Comparison of ENCODE assay signal across 9 cellular contexts in genomic region chr16:1380195-1380594, GRCh38. TPM values are rescaled to one million over a fixed set of nuclear protein-coding genes. Genes with fewer than 3 reads are reported as not detected.
A peak's percentile ranks its signal among the peaks of the same experiment; 100 is the strongest.
DNase-seq lines count a peak whose midpoint lies in the region; ATAC-seq and TF ChIP-seq lines count a peak whose summit lies in the region.
"Had no signal": no experiment of that assay in that cellular context is flagged by ENCODE, and none has a peak within 500 bp of the region (broad histone marks: within the 10 kb centered on the region; RNA-seq: fewer than 3 reads in every experiment).

No MANE protein-coding gene starts in this region.

- peak overlapping the region; percentile 73 for H3K4me3 Mint-ChIP-seq in Calu3 (ENCODE audit: low read depth, unreplicated experiment)
- peak overlapping the region; percentile 77 for H3K4me3 Mint-ChIP-seq in central memory CD8-positive, alpha-beta T cell

- H3K27me3 ChIP-seq in MM.1S (replicated peaks; ENCODE audit: insufficient read depth, low read length) (no peaks in the 10 kb centered on the region), neural cell (ENCODE audit: insufficient read depth, low read depth, low read length) (no peaks in the 10 kb centered on the region)
- H3K27me3 ChIP-seq: testis had no signal

- no peak for ATAC-seq in central memory CD8-positive, alpha-beta T cell (replicated peaks; ENCODE audit: extremely low read depth, poor library complexity, severe bottlenecking)
- ATAC-seq in HG02759 (IDR thresholded peaks at IDR 0.05; ENCODE audit: unreplicated experiment) = no peak
- no peak for ATAC-seq in GM18868 (IDR thresholded peaks at IDR 0.05; ENCODE audit: unreplicated experiment)

- peaks cover 24% of the 10 kb centered on the region for H3K36me3 Mint-ChIP-seq in Calu3 (ENCODE audit: insufficient read depth, unreplicated experiment)
- H3K36me3 Mint-ChIP-seq in central memory CD8-positive, alpha-beta T cell (ENCODE audit: insufficient read depth) = peaks cover 27% of the 10 kb centered on the region

- no TSS peak for BruUV-seq in Calu3 (replicated peaks; lab: Mats Ljungman, UMichigan)

- no peak for TF ChIP-seq EP300 in neural cell (conservative IDR thresholded peaks at IDR 0.05; ENCODE audit: poor library complexity, severe bottlenecking)

- intact Hi-C loops in Calu3 (cut with micrococcal nuclease; ENCODE audit: unreplicated experiment) = no loop called here

- H2AFZ ChIP-seq in MM.1S (ENCODE audit: low read length) (no peak overlapping the region), neural cell (ENCODE audit: low read depth, low read length) (no peak overlapping the region)

- H3K27ac ChIP-seq in MM.1S (ENCODE audit: low read length) = no peak overlapping the region
- no peak overlapping the region for H3K27ac ChIP-seq in neural cell (ENCODE audit: low read length)

- no peaks in the 10 kb centered on the region for H3K36me3 ChIP-seq in MM.1S (replicated peaks; ENCODE audit: insufficient read depth, low read length)
- H3K36me3 ChIP-seq in neural cell (ENCODE audit: insufficient read depth, low read length) = no peaks in the 10 kb centered on the region

- peak overlapping the region; percentile 82 for H3K27ac Mint-ChIP-seq in Calu3 (ENCODE audit: unreplicated experiment)
- H3K27ac Mint-ChIP-seq in central memory CD8-positive, alpha-beta T cell (ENCODE audit: low read depth) = peak overlapping the region; percentile 49

- DNase-seq in Calu3 (no peak), MM.1S (no peak), HuH-7 (ENCODE audit: low spot score) (no peak)
- no peak for DNase-seq in central memory CD8-positive, alpha-beta T cell (ENCODE audit: low spot score in 2 of 2)
- no peak for DNase-seq in activated CD8-positive, alpha-beta memory T cell treated with anti-CD3 and anti-CD28 coated beads, Interleukin-2, amount 50 U/mL, for 48 hours

- peaks cover 16% of the 10 kb centered on the region for H3K4me1 Mint-ChIP-seq in Calu3 (ENCODE audit: low read depth, unreplicated experiment)
- H3K4me1 Mint-ChIP-seq in central memory CD8-positive, alpha-beta T cell = peaks cover 20% of the 10 kb centered on the region

- H3K9ac ChIP-seq in MM.1S (ENCODE audit: low read length) (no peak overlapping the region), neural cell (ENCODE audit: low read length) (no peak overlapping the region)

- H3K4me2 ChIP-seq in MM.1S (ENCODE audit: low read depth, low read length) (peak overlapping the region; percentile 39), neural cell (ENCODE audit: low read length) (no peak overlapping the region)

- 0 out of 2 replicates have a peak overlapping the region, but pooled peaks have one; percentile 50 for H3K4me3 ChIP-seq in MM.1S (ENCODE audit: low read length)
- peak overlapping the region; percentile 68 for H3K4me3 ChIP-seq in neural cell (ENCODE audit: low read length)

- no peaks in the 10 kb centered on the region for H3K9me3 Mint-ChIP-seq in Calu3 (ENCODE audit: low read depth, unreplicated experiment)
- H3K9me3 Mint-ChIP-seq in central memory CD8-positive, alpha-beta T cell = no peaks in the 10 kb centered on the region

- H3K27me3 Mint-ChIP-seq in Calu3 (ENCODE audit: unreplicated experiment) = no peaks in the 10 kb centered on the region
- no peaks in the 10 kb centered on the region for H3K27me3 Mint-ChIP-seq in central memory CD8-positive, alpha-beta T cell

- CTCF ChIA-PET in Calu3 (lab: Charles Lee) = interaction anchor here (0.6 to 1.2 kb wide), 4 partner anchors 26 to 242 kb away, joined by 3 to 5 read pairs (median 4); no protein-coding TSS in a partner anchor

- no peaks in the 10 kb centered on the region for H4K20me1 ChIP-seq in MM.1S (ENCODE audit: insufficient read depth, low read length)
- H4K20me1 ChIP-seq in neural cell (ENCODE audit: insufficient read depth) = no peaks in the 10 kb centered on the region

- H3K4me1 ChIP-seq in MM.1S (ENCODE audit: low read length) = no peaks in the 10 kb centered on the region

- TF ChIP-seq CTCF in Calu3 (IDR thresholded peaks at IDR 0.05; ENCODE audit: unreplicated experiment) (no peak), MM.1S (IDR thresholded peaks at IDR 0.05; ENCODE audit: low read length) (no peak), neural cell (IDR thresholded peaks at IDR 0.05; ENCODE audit: poor library complexity, severe bottlenecking) (no peak)

- H3K79me2 ChIP-seq in MM.1S (ENCODE audit: low read length) (peaks cover 42% of the 10 kb centered on the region), neural cell (replicated peaks; ENCODE audit: insufficient read depth, low read length) (no peaks in the 10 kb centered on the region)

- TF ChIP-seq RAD21 in neural cell (conservative IDR thresholded peaks at IDR 0.05) = no peak

- H3K9me3 ChIP-seq in MM.1S (replicated peaks; ENCODE audit: insufficient read depth, low read length) = no peaks in the 10 kb centered on the region
- H3K9me3 ChIP-seq in neural cell (ENCODE audit: low read length) = no peaks in the 10 kb centered on the region
- H3K9me3 ChIP-seq: testis had no signal

- no peaks in the 10 kb centered on the region for H3K9me2 ChIP-seq in MM.1S (replicated peaks; ENCODE audit: insufficient read depth, low read length)
- no peaks in the 10 kb centered on the region for H3K9me2 ChIP-seq in neural cell (ENCODE audit: insufficient read depth, low read length)

- H3F3A ChIP-seq in MM.1S (ENCODE audit: insufficient read depth, low read length) = peaks cover 4% of the 10 kb centered on the region; the same call in 1 of the 2 replicates
- H3F3A ChIP-seq in neural cell (ENCODE audit: insufficient read depth, low read length, poor library complexity, severe bottlenecking) = no peaks in the 10 kb centered on the region

TF ChIP-seq in neural cell, 6 proteins besides CTCF, POLR2A, EP300 and RAD21:
- TF ChIP-seq MXI1 (conservative IDR thresholded peaks at IDR 0.05; ENCODE audit: poor library complexity, severe bottlenecking) (no peak), SMC3 (conservative IDR thresholded peaks at IDR 0.05; ENCODE audit: poor library complexity) (no peak), REST (IDR thresholded peaks at IDR 0.05; ENCODE audit: borderline replicate concordance) (no peak), POLR2AphosphoS5 (IDR thresholded peaks at IDR 0.05) (no peak), TAF1 (IDR thresholded peaks at IDR 0.05; ENCODE audit: low read depth) (no peak), EZH2 (IDR thresholded peaks at IDR 0.05; ENCODE audit: borderline replicate concordance, insufficient read depth, low read length, poor library complexity, severe bottlenecking) (no peak)

RNA-seq across cellular contexts. Expression of gene GNPTG, which starts 28.5 kb away (rescaled TPM):
- total RNA-seq in Calu3 (2022) = 63.9 and 80.2 TPM in 2 replicates
- polyA plus RNA-seq in neural cell = 74.2 and 90.5 TPM in 2 replicates
- 17.7 and 19.2 TPM in 2 replicates for polyA minus RNA-seq in neural cell

RNA-seq across cellular contexts. Expression of gene TSR3, which starts 28.5 kb away (rescaled TPM):
- 59.4 and 72.4 TPM in 2 replicates for total RNA-seq in Calu3 (2022)
- 102 and 106 TPM in 2 replicates for polyA plus RNA-seq in neural cell
- 45.6 and 52.8 TPM in 2 replicates for polyA minus RNA-seq in neural cell

RNA-seq across cellular contexts. Expression of gene UNKL, which starts 34.3 kb away (rescaled TPM):
- total RNA-seq in Calu3 (2022) = 35.5 TPM in 2 replicates
- 11.9 and 13.0 TPM in 2 replicates for polyA plus RNA-seq in neural cell
- 12.8 and 15.3 TPM in 2 replicates for polyA minus RNA-seq in neural cell

RNA-seq across cellular contexts. Expression of gene UQCC4, which starts 40.4 kb away (rescaled TPM):
- 16.6 and 23.4 TPM in 2 replicates for total RNA-seq in Calu3 (2022)
- polyA plus RNA-seq in neural cell = 37.3 and 41.0 TPM in 2 replicates
- 21.2 and 23.4 TPM in 2 replicates for polyA minus RNA-seq in neural cell

RNA-seq across cellular contexts. Expression of gene BAIAP3, which starts 46.8 kb away (rescaled TPM):
- 2.4 and 7.0 TPM in 2 replicates for total RNA-seq in Calu3 (2022)
- 65.2 and 93.7 TPM in 2 replicates for polyA plus RNA-seq in neural cell
- polyA minus RNA-seq in neural cell = 33.0 and 36.8 TPM in 2 replicates
